8 cellular contexts compared by ENCODE assay signal in the genomic region with DNA sequence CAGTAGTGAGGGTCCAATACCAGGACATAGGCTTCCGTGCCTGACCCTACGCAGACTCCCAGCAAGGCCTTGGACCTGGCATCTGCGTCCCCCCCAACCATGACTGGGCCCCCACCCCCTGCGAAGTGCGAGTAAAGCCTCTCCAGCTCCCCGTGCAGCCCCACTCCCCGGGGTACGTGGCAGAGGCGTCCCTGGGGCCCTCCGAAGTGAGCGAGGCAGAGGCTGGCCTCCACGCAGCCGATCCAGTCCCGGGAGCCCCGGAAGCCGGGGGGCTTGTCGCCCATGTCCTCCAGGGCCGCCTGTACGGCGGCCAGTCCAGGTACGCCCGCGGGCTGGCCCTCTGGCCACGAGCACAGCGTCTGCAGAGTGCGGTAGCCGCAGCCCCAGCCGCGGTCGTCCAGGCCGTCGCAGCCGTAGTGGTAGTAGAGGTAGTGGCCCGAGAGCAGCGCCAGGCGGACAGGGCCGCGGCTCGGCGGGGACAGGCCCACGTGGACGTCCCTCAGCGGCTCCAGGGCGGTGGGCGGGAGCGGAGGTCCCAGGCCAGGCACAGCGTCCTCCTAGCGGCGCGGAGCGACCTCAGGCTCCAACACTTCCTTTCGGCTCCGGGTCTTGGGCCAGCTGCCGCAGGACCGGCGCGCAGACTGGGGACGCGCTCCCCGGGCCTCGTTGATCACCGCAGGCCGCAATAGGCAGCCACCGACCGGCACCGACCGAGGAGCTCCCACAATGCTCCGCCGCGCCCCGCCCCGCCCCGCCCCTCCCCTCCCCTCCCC. TPM values are rescaled to one million over a fixed set of nuclear protein-coding genes. Genes with fewer than 3 reads are reported as not detected.
DNase-seq lines count a peak whose midpoint lies in the region; ATAC-seq and TF ChIP-seq lines count a peak whose summit lies in the region.

Gene UFSP1, minus strand, starts transcription at position 728 of the 773 bp plus-strand sequence. Its CDS starts 444 bp downstream, at position 284.

- H3K9me3 Mint-ChIP-seq in endothelial cell (ENCODE audit: unreplicated experiment), result no peaks in the 10 kb centered on the region
- H3K9me3 Mint-ChIP-seq in natural killer cell treated with Interleukin-12 subunit alpha and Interleukin-12 subunit beta and Interleukin-15 and Interleukin-18, amount 100 ng/mL, for 72 hours, result no peaks in the 10 kb centered on the region

- peak; percentile 46 for DNase-seq in DMS79 treated with DMSO at 0.1 percent for 48 hours (lab: John Stamatoyannopoulos, UW)
- DNase-seq in DMS79 (lab: John Stamatoyannopoulos, UW), result no peak
- peak; percentile 58 for DNase-seq in endothelial cell (ENCODE audit: low spot score)
- DNase-seq in natural killer cell treated with Interleukin-12 subunit alpha and Interleukin-12 subunit beta and Interleukin-15 and Interleukin-18, amount 100 ng/mL, for 72 hours (ENCODE audit: low spot score), result no peak
- DNase-seq in superior temporal gyrus (ENCODE audit: extremely low spot score), result no peak
- DNase-seq in dermis blood vessel endothelial cell, result no peak

- peak within 1 kb of the TSS; percentile 86 for H3K4me3 Mint-ChIP-seq in endothelial cell (ENCODE audit: unreplicated experiment)
- H3K4me3 Mint-ChIP-seq in natural killer cell treated with Interleukin-12 subunit alpha and Interleukin-12 subunit beta and Interleukin-15 and Interleukin-18, amount 100 ng/mL, for 72 hours, result peak within 1 kb of the TSS; percentile 86

- peaks cover 24% of the 10 kb centered on the region for H3K27me3 Mint-ChIP-seq in endothelial cell (ENCODE audit: unreplicated experiment)
- H3K27me3 Mint-ChIP-seq in natural killer cell treated with Interleukin-12 subunit alpha and Interleukin-12 subunit beta and Interleukin-15 and Interleukin-18, amount 100 ng/mL, for 72 hours, result peaks cover 16 to 20% of the 10 kb centered on the region in 2 donors

- H3K27ac Mint-ChIP-seq in endothelial cell (ENCODE audit: unreplicated experiment), result peak within 1 kb of the TSS; percentile 93
- peak within 1 kb of the TSS; percentile 80 to 81 for H3K27ac Mint-ChIP-seq in natural killer cell treated with Interleukin-12 subunit alpha and Interleukin-12 subunit beta and Interleukin-15 and Interleukin-18, amount 100 ng/mL, for 72 hours

- TF ChIP-seq CTCF in endothelial cell (IDR thresholded peaks at IDR 0.05; ENCODE audit: unreplicated experiment), result no peak

- peaks cover 45% of the 10 kb centered on the region for H3K4me1 Mint-ChIP-seq in endothelial cell (ENCODE audit: unreplicated experiment)
- H3K4me1 Mint-ChIP-seq in natural killer cell treated with Interleukin-12 subunit alpha and Interleukin-12 subunit beta and Interleukin-15 and Interleukin-18, amount 100 ng/mL, for 72 hours (ENCODE audit: low read depth in 2 of 2), result peaks cover 39 to 53% of the 10 kb centered on the region in 2 donors

- peaks cover 43% of the 10 kb centered on the region for H3K36me3 Mint-ChIP-seq in endothelial cell (ENCODE audit: low read depth, unreplicated experiment)
- peaks cover 34% of the 10 kb centered on the region for H3K36me3 Mint-ChIP-seq in natural killer cell treated with Interleukin-12 subunit alpha and Interleukin-12 subunit beta and Interleukin-15 and Interleukin-18, amount 100 ng/mL, for 72 hours

- ATAC-seq in HG02588 (IDR thresholded peaks at IDR 0.05; ENCODE audit: unreplicated experiment), result peak; percentile 20
- ATAC-seq in natural killer cell treated with Interleukin-12 subunit alpha and Interleukin-12 subunit beta and Interleukin-15 and Interleukin-18, amount 100 ng/mL, for 72 hours, result peak; percentile 60 to 73

TF ChIP-seq in PFSK-1, 5 proteins besides CTCF, POLR2A, EP300 and RAD21:
- TF ChIP-seq FOXP2 (optimal IDR thresholded peaks at IDR 0.05; ENCODE audit: borderline replicate concordance, extremely low read depth, extremely low read length, insufficient read depth), result no peak
- TF ChIP-seq, protein P1, sequence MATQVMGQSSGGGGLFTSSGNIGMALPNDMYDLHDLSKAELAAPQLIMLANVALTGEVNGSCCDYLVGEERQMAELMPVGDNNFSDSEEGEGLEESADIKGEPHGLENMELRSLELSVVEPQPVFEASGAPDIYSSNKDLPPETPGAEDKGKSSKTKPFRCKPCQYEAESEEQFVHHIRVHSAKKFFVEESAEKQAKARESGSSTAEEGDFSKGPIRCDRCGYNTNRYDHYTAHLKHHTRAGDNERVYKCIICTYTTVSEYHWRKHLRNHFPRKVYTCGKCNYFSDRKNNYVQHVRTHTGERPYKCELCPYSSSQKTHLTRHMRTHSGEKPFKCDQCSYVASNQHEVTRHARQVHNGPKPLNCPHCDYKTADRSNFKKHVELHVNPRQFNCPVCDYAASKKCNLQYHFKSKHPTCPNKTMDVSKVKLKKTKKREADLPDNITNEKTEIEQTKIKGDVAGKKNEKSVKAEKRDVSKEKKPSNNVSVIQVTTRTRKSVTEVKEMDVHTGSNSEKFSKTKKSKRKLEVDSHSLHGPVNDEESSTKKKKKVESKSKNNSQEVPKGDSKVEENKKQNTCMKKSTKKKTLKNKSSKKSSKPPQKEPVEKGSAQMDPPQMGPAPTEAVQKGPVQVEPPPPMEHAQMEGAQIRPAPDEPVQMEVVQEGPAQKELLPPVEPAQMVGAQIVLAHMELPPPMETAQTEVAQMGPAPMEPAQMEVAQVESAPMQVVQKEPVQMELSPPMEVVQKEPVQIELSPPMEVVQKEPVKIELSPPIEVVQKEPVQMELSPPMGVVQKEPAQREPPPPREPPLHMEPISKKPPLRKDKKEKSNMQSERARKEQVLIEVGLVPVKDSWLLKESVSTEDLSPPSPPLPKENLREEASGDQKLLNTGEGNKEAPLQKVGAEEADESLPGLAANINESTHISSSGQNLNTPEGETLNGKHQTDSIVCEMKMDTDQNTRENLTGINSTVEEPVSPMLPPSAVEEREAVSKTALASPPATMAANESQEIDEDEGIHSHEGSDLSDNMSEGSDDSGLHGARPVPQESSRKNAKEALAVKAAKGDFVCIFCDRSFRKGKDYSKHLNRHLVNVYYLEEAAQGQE (IDR thresholded peaks at IDR 0.05; ENCODE audit: insufficient read depth in 1 of 2, low read depth in 2 of 2, low read length in 2 of 2), result no peak
- TF ChIP-seq TAF1 (IDR thresholded peaks at IDR 0.05; ENCODE audit: borderline replicate concordance, insufficient read depth, low read length), result no peak
- peak; percentile 86 for TF ChIP-seq POLR2AphosphoS5 (IDR thresholded peaks at IDR 0.05; ENCODE audit: low read depth, low read length)
- no peak for TF ChIP-seq SIN3A (IDR thresholded peaks at IDR 0.05; ENCODE audit: borderline replicate concordance, insufficient read depth, low read length)

RNA-seq across cellular contexts. Expression of gene UFSP1, which starts in this region (rescaled TPM):
- polyA plus RNA-seq in PFSK-1 (2012; ENCODE audit: insufficient read length, low read depth), result 7.9 TPM
- total RNA-seq in endothelial cell (ENCODE audit: unreplicated experiment), result 2.4 TPM
- total RNA-seq in natural killer cell treated with Interleukin-12 subunit alpha and Interleukin-12 subunit beta and Interleukin-15 and Interleukin-18, amount 100 ng/mL, for 72 hours, result 1 to 10 TPM; 1.8 to 6.0 TPM
- 2.2 and 2.9 TPM in 2 replicates for total RNA-seq in dermis blood vessel endothelial cell

Comparison
In these comparisons a context has a peak if more than half of its experiments do, and no peak if none do; other contexts are left out.
1. DNase-seq: peak in DMS79 treated with DMSO at 0.1 percent for 48 hours (single experiment) and endothelial cell (single experiment); none in DMS79 (single experiment), natural killer cell treated with Interleukin-12 subunit alpha and Interleukin-12 subunit beta and Interleukin-15 and Interleukin-18, amount 100 ng/mL, for 72 hours (single experiment), superior temporal gyrus (single experiment) and dermis blood vessel endothelial cell (single experiment).